12 cellular contexts compared by ENCODE assay signal in the genomic region with DNA sequence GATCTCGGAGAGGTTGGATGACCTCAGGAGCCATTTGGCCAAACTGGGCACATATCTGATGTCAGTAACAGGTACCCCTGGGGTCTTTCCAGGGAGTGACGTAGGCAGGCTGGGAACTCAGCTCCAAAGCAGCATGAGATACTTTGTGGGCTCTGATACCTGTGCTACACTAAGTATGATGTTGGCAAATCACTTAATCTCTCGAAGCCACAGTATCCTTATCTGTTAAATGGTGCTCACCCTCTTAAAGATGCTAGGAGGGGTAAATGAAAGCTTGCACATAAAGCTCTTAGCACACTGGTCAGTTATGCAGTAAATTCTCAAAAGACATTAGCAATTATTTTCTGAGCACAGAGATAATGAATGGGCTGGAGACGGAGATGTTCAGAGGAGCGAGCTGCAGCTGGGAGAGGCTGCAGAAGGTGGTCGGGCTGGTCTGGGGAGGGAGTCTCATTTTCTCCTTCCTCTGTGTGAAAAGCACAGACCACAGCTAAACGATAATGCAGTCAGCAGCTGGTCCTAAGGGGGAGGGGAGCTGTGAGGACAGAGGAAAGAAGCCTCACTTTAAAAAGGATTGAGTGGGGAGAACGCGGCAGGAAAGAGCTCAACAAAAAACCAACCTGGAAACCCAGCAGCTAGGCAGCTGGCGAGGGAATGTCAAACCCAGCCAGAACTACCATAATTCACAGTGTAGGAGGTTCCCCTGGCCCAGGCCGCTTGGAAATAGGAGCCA. TPM values are rescaled to one million over a fixed set of nuclear protein-coding genes. Genes with fewer than 3 reads are reported as not detected.
DNase-seq lines count a peak whose midpoint lies in the region; ATAC-seq, FAIRE-seq and TF ChIP-seq lines count a peak whose summit lies in the region.
"Had no signal": no experiment of that assay in that cellular context is flagged by ENCODE, and none has a peak within 500 bp of the region (broad histone marks: within the 10 kb centered on the region; RNA-seq: fewer than 3 reads in every experiment).

No MANE protein-coding gene starts in this region.

- no peak for DNase-seq in activated CD8-positive, alpha-beta T cell treated with anti-CD3 and anti-CD28 coated beads, Interleukin-2, amount 10 ng/mL, durations not matched to agents 7 days and 5 days
- DNase-seq in activated CD8-positive, alpha-beta T cell treated with anti-CD3 and anti-CD28 coated beads for 36 hours = no peak
- DNase-seq in NCI-H1105 (lab: John Stamatoyannopoulos, UW) (peak; percentile 49), neural progenitor cell (ENCODE audit: low spot score) (peak; percentile 43), NCI-H526 (lab: John Stamatoyannopoulos, UW) (no peak), GM19239 (ENCODE audit: insufficient read length, low spot score) (no peak), MCF 10A (ENCODE audit: unreplicated experiment) (no peak)
- DNase-seq in activated naive CD8-positive, alpha-beta T cell treated with anti-CD3 and anti-CD28 coated beads, Interleukin-2, amount 50 U/mL, for 24 hours = no peak
- DNase-seq: lower lobe of right lung, uterus had no signal

- no peak for ATAC-seq in activated CD8-positive, alpha-beta T cell treated with anti-CD3 and anti-CD28 coated beads, Interleukin-2, amount 10 ng/mL, durations not matched to agents 7 days and 5 days
- no peak for ATAC-seq in activated CD8-positive, alpha-beta T cell treated with anti-CD3 and anti-CD28 coated beads for 36 hours
- no peak for ATAC-seq in activated naive CD8-positive, alpha-beta T cell treated with anti-CD3 and anti-CD28 coated beads, Interleukin-2, amount 50 U/mL, for 24 hours
- ATAC-seq: sciatic nerve had no signal

- no peaks in the 10 kb centered on the region for H3K79me2 ChIP-seq in neural progenitor cell (ENCODE audit: low read depth)

- H3K9ac ChIP-seq in neural progenitor cell = no peak overlapping the region

- H2AFZ ChIP-seq in neural progenitor cell (replicated peaks) = peak overlapping the region; percentile 28

- H3K27me3 ChIP-seq in neural progenitor cell = peaks cover 39% of the 10 kb centered on the region

- no peak for TF ChIP-seq CTCF in activated CD8-positive, alpha-beta T cell treated with anti-CD3 and anti-CD28 coated beads for 36 hours (IDR thresholded peaks at IDR 0.05)
- no peak for TF ChIP-seq CTCF in neural progenitor cell (IDR thresholded peaks at IDR 0.05)
- TF ChIP-seq CTCF in MCF 10A (IDR thresholded peaks at IDR 0.05; ENCODE audit: unreplicated experiment) = no peak

- no peak overlapping the region for H3K27ac ChIP-seq in neural progenitor cell
- H3K27ac ChIP-seq: cardiac muscle cell, lower lobe of right lung, uterus had no signal

- H3K4me1 Mint-ChIP-seq in activated CD8-positive, alpha-beta T cell treated with anti-CD3 and anti-CD28 coated beads, Interleukin-2, amount 10 ng/mL, durations not matched to agents 7 days and 5 days (ENCODE audit: low read depth) = peaks cover 41% of the 10 kb centered on the region
- H3K4me1 Mint-ChIP-seq in activated CD8-positive, alpha-beta T cell treated with anti-CD3 and anti-CD28 coated beads for 36 hours (ENCODE audit: low read depth) = peaks cover 40% of the 10 kb centered on the region
- H3K4me1 Mint-ChIP-seq in activated naive CD8-positive, alpha-beta T cell treated with anti-CD3 and anti-CD28 coated beads, Interleukin-2, amount 50 U/mL, for 24 hours = peaks cover 42% of the 10 kb centered on the region
- H3K4me1 Mint-ChIP-seq in neural progenitor cell (peaks cover 51% of the 10 kb centered on the region), MCF 10A (ENCODE audit: insufficient read depth, unreplicated experiment) (peaks cover 14% of the 10 kb centered on the region)

- H3K9me3 Mint-ChIP-seq in activated CD8-positive, alpha-beta T cell treated with anti-CD3 and anti-CD28 coated beads, Interleukin-2, amount 10 ng/mL, durations not matched to agents 7 days and 5 days (ENCODE audit: insufficient read depth) = no peaks in the 10 kb centered on the region
- H3K9me3 Mint-ChIP-seq in activated CD8-positive, alpha-beta T cell treated with anti-CD3 and anti-CD28 coated beads for 36 hours = no peaks in the 10 kb centered on the region
- no peaks in the 10 kb centered on the region for H3K9me3 Mint-ChIP-seq in activated naive CD8-positive, alpha-beta T cell treated with anti-CD3 and anti-CD28 coated beads, Interleukin-2, amount 50 U/mL, for 24 hours
- no peaks in the 10 kb centered on the region for H3K9me3 Mint-ChIP-seq in neural progenitor cell
- no peaks in the 10 kb centered on the region for H3K9me3 Mint-ChIP-seq in MCF 10A (ENCODE audit: unreplicated experiment)

- FAIRE-seq in GM19239 (lab: Jason Lieb, UNC) = no peak

- H3K36me3 ChIP-seq in neural progenitor cell = no peaks in the 10 kb centered on the region
- H3K36me3 ChIP-seq: cardiac muscle cell, lower lobe of right lung, uterus had no signal

- peak overlapping the region; percentile 68 for H3K27ac Mint-ChIP-seq in activated CD8-positive, alpha-beta T cell treated with anti-CD3 and anti-CD28 coated beads, Interleukin-2, amount 10 ng/mL, durations not matched to agents 7 days and 5 days
- H3K27ac Mint-ChIP-seq in activated CD8-positive, alpha-beta T cell treated with anti-CD3 and anti-CD28 coated beads for 36 hours = no peak overlapping the region
- peak overlapping the region; percentile 4 for H3K27ac Mint-ChIP-seq in activated naive CD8-positive, alpha-beta T cell treated with anti-CD3 and anti-CD28 coated beads, Interleukin-2, amount 50 U/mL, for 24 hours
- H3K27ac Mint-ChIP-seq in neural progenitor cell (peak overlapping the region; percentile 98), MCF 10A (ENCODE audit: low read depth, unreplicated experiment) (no peak overlapping the region)

- peaks cover 55% of the 10 kb centered on the region for H3K27me3 Mint-ChIP-seq in activated CD8-positive, alpha-beta T cell treated with anti-CD3 and anti-CD28 coated beads, Interleukin-2, amount 10 ng/mL, durations not matched to agents 7 days and 5 days (ENCODE audit: low read depth)
- no peaks in the 10 kb centered on the region for H3K27me3 Mint-ChIP-seq in activated CD8-positive, alpha-beta T cell treated with anti-CD3 and anti-CD28 coated beads for 36 hours
- peaks cover 13% of the 10 kb centered on the region for H3K27me3 Mint-ChIP-seq in activated naive CD8-positive, alpha-beta T cell treated with anti-CD3 and anti-CD28 coated beads, Interleukin-2, amount 50 U/mL, for 24 hours
- H3K27me3 Mint-ChIP-seq in neural progenitor cell (ENCODE audit: insufficient read depth, low read depth) = peaks cover 20% of the 10 kb centered on the region
- H3K27me3 Mint-ChIP-seq in MCF 10A (ENCODE audit: insufficient read depth, unreplicated experiment) = peaks cover 43% of the 10 kb centered on the region

- no peaks in the 10 kb centered on the region for H4K20me1 ChIP-seq in neural progenitor cell (ENCODE audit: low read depth)

- intact Hi-C loops in activated CD8-positive, alpha-beta T cell treated with anti-CD3 and anti-CD28 coated beads for 36 hours (cut with micrococcal nuclease) = no loop called here
- intact Hi-C loops in MCF 10A (cut with micrococcal nuclease) = no loop called here

- no TSS peak for BruUV-seq in MCF 10A (replicated peaks; lab: Mats Ljungman, UMichigan)

- H3K4me2 ChIP-seq in neural progenitor cell = peak overlapping the region; percentile 74

- peak overlapping the region; percentile 58 for H3K4me3 Mint-ChIP-seq in activated CD8-positive, alpha-beta T cell treated with anti-CD3 and anti-CD28 coated beads, Interleukin-2, amount 10 ng/mL, durations not matched to agents 7 days and 5 days
- no peak overlapping the region for H3K4me3 Mint-ChIP-seq in activated CD8-positive, alpha-beta T cell treated with anti-CD3 and anti-CD28 coated beads for 36 hours
- no peak overlapping the region for H3K4me3 Mint-ChIP-seq in activated naive CD8-positive, alpha-beta T cell treated with anti-CD3 and anti-CD28 coated beads, Interleukin-2, amount 50 U/mL, for 24 hours
- peak overlapping the region; percentile 71 for H3K4me3 Mint-ChIP-seq in neural progenitor cell
- H3K4me3 Mint-ChIP-seq in MCF 10A (ENCODE audit: unreplicated experiment) = no peak overlapping the region

- CTCF ChIA-PET in activated CD8-positive, alpha-beta T cell treated with anti-CD3 and anti-CD28 coated beads, Interleukin-2, amount 10 ng/mL, durations not matched to agents 7 days and 5 days (lab: Charles Lee) = interaction anchor here (1.2 to 8.3 kb wide), 8 partner anchors 9 to 91 kb away, joined by 4 to 92 read pairs (median 14); a partner anchor contains a TSS
- CTCF ChIA-PET in activated CD8-positive, alpha-beta T cell treated with anti-CD3 and anti-CD28 coated beads for 36 hours (lab: Charles Lee) = interaction anchor here (0.7 to 6.1 kb wide), 16 partner anchors 9 to 91 kb away, joined by 3 to 71 read pairs (median 6); a partner anchor contains a TSS
- CTCF ChIA-PET in MCF 10A (lab: Yijun Ruan, JAX) = interaction anchor here (0.7 to 1.9 kb wide), 5 partner anchors 13 to 344 kb away, joined by 3 to 10 read pairs (median 3); no protein-coding TSS in a partner anchor

- peak overlapping the region; percentile 11 for H3K4me3 ChIP-seq in neural progenitor cell
- H3K4me3 ChIP-seq: cardiac muscle cell, lower lobe of right lung, uterus had no signal

- peaks cover 38% of the 10 kb centered on the region for H3K4me1 ChIP-seq in neural progenitor cell

- POLR2A ChIA-PET in activated CD8-positive, alpha-beta T cell treated with anti-CD3 and anti-CD28 coated beads, Interleukin-2, amount 10 ng/mL, durations not matched to agents 7 days and 5 days (lab: Charles Lee) = interaction anchor here (1.3 kb wide), 1 partner anchor 15 kb away, joined by 3 read pairs; no protein-coding TSS in a partner anchor
- POLR2A ChIA-PET in activated CD8-positive, alpha-beta T cell treated with anti-CD3 and anti-CD28 coated beads for 36 hours (lab: Charles Lee) = interaction anchor here (1.1 to 4.3 kb wide), 5 partner anchors 12 to 87 kb away, joined by 3 to 24 read pairs (median 7); a partner anchor contains a TSS
- POLR2A ChIA-PET in MCF 10A (lab: Yijun Ruan, JAX) = interaction anchor here (0.6 to 1.4 kb wide), 2 partner anchors 9 to 35 kb away, joined by 3 read pairs; no protein-coding TSS in a partner anchor

- peaks cover 41% of the 10 kb centered on the region for H3F3A ChIP-seq in neural progenitor cell (ENCODE audit: low read depth)

- peaks cover 3% of the 10 kb centered on the region for H3K36me3 Mint-ChIP-seq in activated CD8-positive, alpha-beta T cell treated with anti-CD3 and anti-CD28 coated beads, Interleukin-2, amount 10 ng/mL, durations not matched to agents 7 days and 5 days (ENCODE audit: low read depth)
- H3K36me3 Mint-ChIP-seq in activated CD8-positive, alpha-beta T cell treated with anti-CD3 and anti-CD28 coated beads for 36 hours (ENCODE audit: low read depth) = no peaks in the 10 kb centered on the region
- H3K36me3 Mint-ChIP-seq in activated naive CD8-positive, alpha-beta T cell treated with anti-CD3 and anti-CD28 coated beads, Interleukin-2, amount 50 U/mL, for 24 hours (ENCODE audit: low read depth) = no peaks in the 10 kb centered on the region
- no peaks in the 10 kb centered on the region for H3K36me3 Mint-ChIP-seq in neural progenitor cell
- H3K36me3 Mint-ChIP-seq in MCF 10A (ENCODE audit: insufficient read depth, unreplicated experiment) = peaks cover 4% of the 10 kb centered on the region

- no peaks in the 10 kb centered on the region for H3K9me3 ChIP-seq in neural progenitor cell (ENCODE audit: low read depth)
- H3K9me3 ChIP-seq: lower lobe of right lung, uterus had no signal

RNA-seq across cellular contexts. Expression of a gene that starts 16.9 kb away (rescaled TPM):
- 100 to 1,000 TPM; 151 to 152 TPM for total RNA-seq in activated CD8-positive, alpha-beta T cell treated with anti-CD3 and anti-CD28 coated beads, Interleukin-2, amount 10 ng/mL, durations not matched to agents 7 days and 5 days
- total RNA-seq in activated CD8-positive, alpha-beta T cell treated with anti-CD3 and anti-CD28 coated beads for 36 hours = 10 to 100 TPM; 94.4 to 94.9 TPM
- total RNA-seq in neural progenitor cell (ENCODE audit: low replicate concordance) (12.5 and 55.5 TPM in 2 replicates), MCF 10A (2022) (52.8 and 57.9 TPM in 2 replicates)

RNA-seq across cellular contexts. Expression of a gene that starts 51.1 kb away (rescaled TPM):
- total RNA-seq in activated CD8-positive, alpha-beta T cell treated with anti-CD3 and anti-CD28 coated beads, Interleukin-2, amount 10 ng/mL, durations not matched to agents 7 days and 5 days = 1 to 10 TPM; 6.9 to 7.4 TPM
- total RNA-seq in activated CD8-positive, alpha-beta T cell treated with anti-CD3 and anti-CD28 coated beads for 36 hours = 1 to 10 TPM; 4.2 to 4.9 TPM
- 600 and 1,035 TPM in 2 replicates for total RNA-seq in neural progenitor cell (ENCODE audit: low replicate concordance)
- 0.49 and 1.8 TPM in 2 replicates for total RNA-seq in MCF 10A (2022)

RNA-seq across cellular contexts. Expression of a gene that starts 52.9 kb away (rescaled TPM):
- total RNA-seq in activated CD8-positive, alpha-beta T cell treated with anti-CD3 and anti-CD28 coated beads, Interleukin-2, amount 10 ng/mL, durations not matched to agents 7 days and 5 days = not detected
- total RNA-seq in activated CD8-positive, alpha-beta T cell treated with anti-CD3 and anti-CD28 coated beads for 36 hours = not detected
- total RNA-seq in neural progenitor cell (ENCODE audit: low replicate concordance) (0.43 and 1.7 TPM in 2 replicates), MCF 10A (2022) (not detected in 2 replicates)

Comparison
In these comparisons a context has a peak if more than half of its experiments do, and no peak if none do; other contexts are left out.
1. H3K27ac Mint-ChIP-seq: peak in activated CD8-positive, alpha-beta T cell treated with anti-CD3 and anti-CD28 coated beads, Interleukin-2, amount 10 ng/mL, durations not matched to agents 7 days and 5 days (single experiment), activated naive CD8-positive, alpha-beta T cell treated with anti-CD3 and anti-CD28 coated beads, Interleukin-2, amount 50 U/mL, for 24 hours (single experiment) and neural progenitor cell (single experiment); none in activated CD8-positive, alpha-beta T cell treated with anti-CD3 and anti-CD28 coated beads for 36 hours (single experiment) and MCF 10A (single experiment).
2. H3K4me3 Mint-ChIP-seq: peak in activated CD8-positive, alpha-beta T cell treated with anti-CD3 and anti-CD28 coated beads, Interleukin-2, amount 10 ng/mL, durations not matched to agents 7 days and 5 days (single experiment) and neural progenitor cell (single experiment); none in activated CD8-positive, alpha-beta T cell treated with anti-CD3 and anti-CD28 coated beads for 36 hours (single experiment), activated naive CD8-positive, alpha-beta T cell treated with anti-CD3 and anti-CD28 coated beads, Interleukin-2, amount 50 U/mL, for 24 hours (single experiment) and MCF 10A (single experiment).
3. DNase-seq: peak in NCI-H1105 (single experiment) and neural progenitor cell (single experiment); none in activated CD8-positive, alpha-beta T cell treated with anti-CD3 and anti-CD28 coated beads, Interleukin-2, amount 10 ng/mL, durations not matched to agents 7 days and 5 days (single experiment), activated CD8-positive, alpha-beta T cell treated with anti-CD3 and anti-CD28 coated beads for 36 hours (single experiment), activated naive CD8-positive, alpha-beta T cell treated with anti-CD3 and anti-CD28 coated beads, Interleukin-2, amount 50 U/mL, for 24 hours (single experiment), NCI-H526 (0 of 2), GM19239 (single experiment) and MCF 10A (single experiment).
4. RNA of a gene that starts 51.1 kb away (total RNA-seq): 600 to 1,035 TPM in neural progenitor cell; 6.9 to 7.4 TPM in activated CD8-positive, alpha-beta T cell treated with anti-CD3 and anti-CD28 coated beads, Interleukin-2, amount 10 ng/mL, durations not matched to agents 7 days and 5 days, 4.2 to 4.9 TPM in activated CD8-positive, alpha-beta T cell treated with anti-CD3 and anti-CD28 coated beads for 36 hours and 0.49 to 1.8 TPM in MCF 10A; every median in the first group is over 10 times any median in the second.